In the genomic region with DNA sequence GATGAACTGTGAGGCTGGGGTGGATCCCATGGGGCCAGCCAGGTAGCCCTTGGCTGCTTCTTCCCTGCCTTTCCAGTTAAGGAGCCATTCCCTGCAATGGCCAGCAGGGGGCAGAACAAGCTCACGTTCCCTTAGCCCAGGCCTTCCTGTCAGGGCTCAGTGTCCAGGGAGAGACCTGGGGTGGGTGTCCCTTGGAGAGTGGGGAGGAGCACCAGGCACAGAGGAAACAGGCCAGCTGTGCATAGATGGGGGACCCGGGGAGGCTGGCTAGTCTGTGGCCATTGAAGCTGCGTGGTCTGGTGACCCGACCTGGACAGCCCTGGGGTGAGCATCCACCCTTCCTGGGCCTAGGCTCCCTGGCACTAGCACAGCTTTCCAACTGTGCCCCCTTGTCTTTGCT, we compare ENCODE assay signal across 8 cellular contexts. TPM values are rescaled to one million over a fixed set of nuclear protein-coding genes. Genes with fewer than 3 reads are reported as not detected.
DNase-seq lines count a peak whose midpoint lies in the region; ATAC-seq and TF ChIP-seq lines count a peak whose summit lies in the region.

No MANE protein-coding gene starts in this region.

- peak; percentile 76 for ATAC-seq in HG03135 (IDR thresholded peaks at IDR 0.05; ENCODE audit: unreplicated experiment)

- intact Hi-C loops in activated CD4-positive, alpha-beta memory T cell treated with anti-CD3 and anti-CD28 coated beads for 36 hours (cut with micrococcal nuclease), result loop anchor here (1.0 to 5.0 kb wide), 3 partner anchors 14 to 207 kb away; a partner anchor contains a TSS
- intact Hi-C loops in dorsolateral prefrontal cortex (cut with DNase I), result loop anchor here (1.0 to 5.0 kb wide), 2 partner anchors 135 to 207 kb away; a partner anchor contains a TSS

- H3K4me1 Mint-ChIP-seq in activated CD4-positive, alpha-beta memory T cell treated with anti-CD3 and anti-CD28 coated beads for 36 hours (ENCODE audit: low read depth), result peaks cover 4% of the 10 kb centered on the region

- peak; percentile 85 for DNase-seq in GM12865 (ENCODE audit: low read depth)
- DNase-seq in NCI-H748 (lab: John Stamatoyannopoulos, UW; ENCODE audit: unreplicated experiment), result peak; percentile 81
- DNase-seq in activated CD4-positive, alpha-beta memory T cell treated with anti-CD3 and anti-CD28 coated beads for 36 hours, result peak; percentile 88
- DNase-seq in dorsolateral prefrontal cortex, result peak; percentile 78 to 90 (median 86)
- peak; percentile 95 for DNase-seq in medulla oblongata (ENCODE audit: extremely low spot score)
- peak; percentile 40 to 53 for DNase-seq in stimulated activated CD8-positive, alpha-beta memory T cell treated with anti-CD3 and anti-CD28 coated beads, Interleukin-15, amount 100 ng/mL, for 4 hours (ENCODE audit: low read depth in 2 of 2)
- DNase-seq in mesenteric fat pad (ENCODE audit: low spot score), result no peak

- POLR2A ChIA-PET in activated CD4-positive, alpha-beta memory T cell treated with anti-CD3 and anti-CD28 coated beads for 36 hours (lab: Charles Lee), result interaction anchor here (0.9 to 2.3 kb wide), 5 partner anchors 25 to 229 kb away, joined by 3 to 14 read pairs (median 4); a partner anchor contains a TSS

- H3K9me3 Mint-ChIP-seq in activated CD4-positive, alpha-beta memory T cell treated with anti-CD3 and anti-CD28 coated beads for 36 hours, result peaks cover 9% of the 10 kb centered on the region

- H3K27ac Mint-ChIP-seq in activated CD4-positive, alpha-beta memory T cell treated with anti-CD3 and anti-CD28 coated beads for 36 hours, result peak overlapping the region; percentile 57

- no peak overlapping the region for H3K4me3 ChIP-seq in GM12865 (ENCODE audit: low read depth, low read length)
- H3K4me3 ChIP-seq in dorsolateral prefrontal cortex, result peak overlapping the region in 4 of 59 donors; percentile 9 to 23 (median 14)

- peak; percentile 90 for TF ChIP-seq CTCF in GM12865 (IDR thresholded peaks at IDR 0.05; ENCODE audit: insufficient read depth, low read depth, low read length, missing control alignments)
- peak; percentile 95 to 100 (median 98) for TF ChIP-seq CTCF in dorsolateral prefrontal cortex (IDR thresholded peaks at IDR 0.05 in 54 of 56, conservative IDR thresholded peaks at IDR 0.05 in 2 of 56; ENCODE audit: low read depth in 1 of 56, partially characterized antibody in 56 of 56)

- H3K36me3 Mint-ChIP-seq in activated CD4-positive, alpha-beta memory T cell treated with anti-CD3 and anti-CD28 coated beads for 36 hours, result no peaks in the 10 kb centered on the region

- peak overlapping the region; percentile 12 to 92 (median 73) for H3K27ac ChIP-seq in dorsolateral prefrontal cortex

- H3K27me3 ChIP-seq in dorsolateral prefrontal cortex, result no peaks in the 10 kb centered on the region

- no peak overlapping the region for H3K4me3 Mint-ChIP-seq in activated CD4-positive, alpha-beta memory T cell treated with anti-CD3 and anti-CD28 coated beads for 36 hours

- CTCF ChIA-PET in activated CD4-positive, alpha-beta memory T cell treated with anti-CD3 and anti-CD28 coated beads for 36 hours (lab: Charles Lee), result interaction anchor here (0.5 to 17.8 kb wide), 50 partner anchors 9 to 328 kb away, joined by 3 to 723 read pairs (median 4); a partner anchor contains a TSS

- H3K27me3 Mint-ChIP-seq in activated CD4-positive, alpha-beta memory T cell treated with anti-CD3 and anti-CD28 coated beads for 36 hours, result no peaks in the 10 kb centered on the region

RNA-seq across cellular contexts. Expression of a gene that starts 13.2 kb away (rescaled TPM):
- not detected for total RNA-seq in activated CD4-positive, alpha-beta memory T cell treated with anti-CD3 and anti-CD28 coated beads for 36 hours
- total RNA-seq in dorsolateral prefrontal cortex, result 1 to 10 TPM in 1 of 120 experiments, under 1 TPM in 1, not detected in 118; 0.81 to 1.3 TPM
- 0.58 TPM for total RNA-seq in mesenteric fat pad

RNA-seq across cellular contexts. Expression of a gene that starts 36.1 kb away (rescaled TPM):
- total RNA-seq in activated CD4-positive, alpha-beta memory T cell treated with anti-CD3 and anti-CD28 coated beads for 36 hours, result 1 to 10 TPM; 1.6 to 2.1 TPM
- total RNA-seq in dorsolateral prefrontal cortex, result 100 to 1,000 TPM in 35 of 120 experiments, 10 to 100 TPM in 85; 34.5 to 187 (median 81.8) TPM
- 16.0 TPM for total RNA-seq in mesenteric fat pad
